18 cellular contexts compared by ENCODE assay signal in genomic region chr12:122327494-122328385, GRCh38.
A peak's percentile ranks its signal among the peaks of the same experiment; 100 is the strongest.
DNase-seq lines count a peak whose midpoint lies in the region; ATAC-seq lines count a peak whose summit lies in the region.
"Had no signal": no experiment of that assay in that cellular context is flagged by ENCODE, and none has a peak within 500 bp of the region (broad histone marks: within the 10 kb centered on the region; RNA-seq: fewer than 3 reads in every experiment).

No MANE protein-coding gene starts in this region.

- CTCF ChIA-PET in CD8-positive, alpha-beta memory T cell (lab: Charles Lee), result interaction anchor here (0.7 kb wide), 1 partner anchor 149 kb away, joined by 3 read pairs; no protein-coding TSS in a partner anchor

- DNase-seq in T-helper 2 cell treated with Interferon-gamma antibody and Interleukin-4, amounts not matched to agents 5 μg/mL and 100 μg/mL, for 36 hours (ENCODE audit: low spot score), result no peak
- no peak for DNase-seq in T-helper 2 cell
- no peak for DNase-seq in CD8-positive, alpha-beta memory T cell
- no peak for DNase-seq in activated T-helper 2 cell treated with anti-CD3 and anti-CD28 coated beads, Interferon-gamma antibody, Interleukin-2, Interleukin-4, amounts not matched to agents 10 μg/mL and 5 μg/mL and 100 μg/mL, durations not matched to agents 14 hours and 24 hours and 36 hours (ENCODE audit: low spot score)
- no peak for DNase-seq in memory B cell (ENCODE audit: low spot score in 2 of 2)
- no peak for DNase-seq in NCI-H2029 treated with DMSO at 0.1 percent for 48 hours (lab: John Stamatoyannopoulos, UW)
- no peak for DNase-seq in SIG-M5 (lab: John Stamatoyannopoulos, UW)
- DNase-seq in MG63, result no peak
- DNase-seq: anterior cingulate cortex; NCI-H1092; NCI-H2107; NCI-H526; Peyer's patch; stimulated activated naive CD4-positive, alpha-beta T cell; WERI-Rb-1 had no signal

- H3K27me3 Mint-ChIP-seq in T-helper 2 cell treated with Interferon-gamma antibody and Interleukin-4, amounts not matched to agents 5 μg/mL and 100 μg/mL, for 36 hours (ENCODE audit: low read depth), result no peaks in the 10 kb centered on the region
- no peaks in the 10 kb centered on the region for H3K27me3 Mint-ChIP-seq in CD8-positive, alpha-beta memory T cell
- H3K27me3 Mint-ChIP-seq in activated T-helper 2 cell treated with anti-CD3 and anti-CD28 coated beads, Interferon-gamma antibody, Interleukin-2, Interleukin-4, amounts not matched to agents 10 μg/mL and 5 μg/mL and 100 μg/mL, durations not matched to agents 14 hours and 24 hours and 36 hours (ENCODE audit: low read depth), result no peaks in the 10 kb centered on the region
- H3K27me3 Mint-ChIP-seq in memory B cell, result no peaks in the 10 kb centered on the region

- H3K4me1 Mint-ChIP-seq in T-helper 2 cell treated with Interferon-gamma antibody and Interleukin-4, amounts not matched to agents 5 μg/mL and 100 μg/mL, for 36 hours (ENCODE audit: low read depth), result peaks cover 18% of the 10 kb centered on the region
- H3K4me1 Mint-ChIP-seq in CD8-positive, alpha-beta memory T cell, result peaks cover 10 to 12% (median 12%) of the 10 kb centered on the region in 3 donors
- peaks cover 17% of the 10 kb centered on the region for H3K4me1 Mint-ChIP-seq in activated T-helper 2 cell treated with anti-CD3 and anti-CD28 coated beads, Interferon-gamma antibody, Interleukin-2, Interleukin-4, amounts not matched to agents 10 μg/mL and 5 μg/mL and 100 μg/mL, durations not matched to agents 14 hours and 24 hours and 36 hours (ENCODE audit: low read depth)
- H3K4me1 Mint-ChIP-seq in memory B cell, result peaks cover 2% of the 10 kb centered on the region
- H3K4me1 Mint-ChIP-seq: nephron had no signal

- H3K27ac Mint-ChIP-seq in T-helper 2 cell treated with Interferon-gamma antibody and Interleukin-4, amounts not matched to agents 5 μg/mL and 100 μg/mL, for 36 hours, result peak overlapping the region; percentile 79
- peak overlapping the region in 6 of 8 donors; percentile 51 to 85 (median 60) for H3K27ac Mint-ChIP-seq in CD8-positive, alpha-beta memory T cell
- peak overlapping the region; percentile 66 for H3K27ac Mint-ChIP-seq in activated T-helper 2 cell treated with anti-CD3 and anti-CD28 coated beads, Interferon-gamma antibody, Interleukin-2, Interleukin-4, amounts not matched to agents 10 μg/mL and 5 μg/mL and 100 μg/mL, durations not matched to agents 14 hours and 24 hours and 36 hours
- peak overlapping the region; percentile 29 for H3K27ac Mint-ChIP-seq in memory B cell
- H3K27ac Mint-ChIP-seq: nephron had no signal

- POLR2A ChIA-PET in CD8-positive, alpha-beta memory T cell (lab: Charles Lee), result no interaction called here

- H3K4me3 ChIP-seq in CD8-positive, alpha-beta memory T cell (ENCODE audit: low read length), result no peak overlapping the region
- no peak overlapping the region for H3K4me3 ChIP-seq in MG63
- H3K4me3 ChIP-seq: coronary artery, lung, Peyer's patch had no signal

- H3K4me3 Mint-ChIP-seq in T-helper 2 cell treated with Interferon-gamma antibody and Interleukin-4, amounts not matched to agents 5 μg/mL and 100 μg/mL, for 36 hours, result no peak overlapping the region
- no peak overlapping the region for H3K4me3 Mint-ChIP-seq in CD8-positive, alpha-beta memory T cell
- H3K4me3 Mint-ChIP-seq in activated T-helper 2 cell treated with anti-CD3 and anti-CD28 coated beads, Interferon-gamma antibody, Interleukin-2, Interleukin-4, amounts not matched to agents 10 μg/mL and 5 μg/mL and 100 μg/mL, durations not matched to agents 14 hours and 24 hours and 36 hours (ENCODE audit: low read depth), result no peak overlapping the region
- no peak overlapping the region for H3K4me3 Mint-ChIP-seq in memory B cell
- H3K4me3 Mint-ChIP-seq: nephron had no signal

- H3K36me3 ChIP-seq in CD8-positive, alpha-beta memory T cell (ENCODE audit: insufficient read depth, low read length), result peaks cover 4% of the 10 kb centered on the region
- H3K36me3 ChIP-seq in MG63, result peaks cover 67% of the 10 kb centered on the region

- no peak for ATAC-seq in memory B cell (ENCODE audit: low read depth)

- peaks cover 28% of the 10 kb centered on the region for H3K36me3 Mint-ChIP-seq in T-helper 2 cell treated with Interferon-gamma antibody and Interleukin-4, amounts not matched to agents 5 μg/mL and 100 μg/mL, for 36 hours (ENCODE audit: low read depth)
- H3K36me3 Mint-ChIP-seq in CD8-positive, alpha-beta memory T cell, result peaks cover 4 to 57% (median 20%) of the 10 kb centered on the region in 3 donors
- peaks cover 34% of the 10 kb centered on the region for H3K36me3 Mint-ChIP-seq in activated T-helper 2 cell treated with anti-CD3 and anti-CD28 coated beads, Interferon-gamma antibody, Interleukin-2, Interleukin-4, amounts not matched to agents 10 μg/mL and 5 μg/mL and 100 μg/mL, durations not matched to agents 14 hours and 24 hours and 36 hours (ENCODE audit: low read depth)
- peaks cover 20% of the 10 kb centered on the region for H3K36me3 Mint-ChIP-seq in memory B cell

- no peaks in the 10 kb centered on the region for H3K9me3 Mint-ChIP-seq in T-helper 2 cell treated with Interferon-gamma antibody and Interleukin-4, amounts not matched to agents 5 μg/mL and 100 μg/mL, for 36 hours
- H3K9me3 Mint-ChIP-seq in CD8-positive, alpha-beta memory T cell, result no peaks in the 10 kb centered on the region
- no peaks in the 10 kb centered on the region for H3K9me3 Mint-ChIP-seq in activated T-helper 2 cell treated with anti-CD3 and anti-CD28 coated beads, Interferon-gamma antibody, Interleukin-2, Interleukin-4, amounts not matched to agents 10 μg/mL and 5 μg/mL and 100 μg/mL, durations not matched to agents 14 hours and 24 hours and 36 hours
- no peaks in the 10 kb centered on the region for H3K9me3 Mint-ChIP-seq in memory B cell
- H3K9me3 Mint-ChIP-seq: nephron had no signal

- intact Hi-C loops in activated T-helper 2 cell treated with anti-CD3 and anti-CD28 coated beads, Interferon-gamma antibody, Interleukin-2, Interleukin-4, amounts not matched to agents 10 μg/mL and 5 μg/mL and 100 μg/mL, durations not matched to agents 14 hours and 24 hours and 36 hours (cut with micrococcal nuclease), result no loop called here

- no peaks in the 10 kb centered on the region for H3K27me3 ChIP-seq in CD8-positive, alpha-beta memory T cell (ENCODE audit: insufficient read depth, low read length, poor library complexity, severe bottlenecking)
- no peaks in the 10 kb centered on the region for H3K27me3 ChIP-seq in MG63
- H3K27me3 ChIP-seq: Peyer's patch had no signal

- H3K27ac ChIP-seq in CD8-positive, alpha-beta memory T cell (ENCODE audit: low read depth, low read length), result no peak overlapping the region
- H3K27ac ChIP-seq: coronary artery, WERI-Rb-1 had no signal

- H3K4me1 ChIP-seq in CD8-positive, alpha-beta memory T cell (ENCODE audit: insufficient read depth, low read length), result peaks cover 18% of the 10 kb centered on the region
- H3K4me1 ChIP-seq: Peyer's patch had no signal

- H3K9me3 ChIP-seq in CD8-positive, alpha-beta memory T cell (ENCODE audit: low read length), result no peaks in the 10 kb centered on the region
- H3K9me3 ChIP-seq in MG63, result no peaks in the 10 kb centered on the region
- H3K9me3 ChIP-seq: Peyer's patch had no signal

Comparison
In these comparisons a context has a peak if more than half of its experiments do, and no peak if none do; other contexts are left out.
1. H3K27ac Mint-ChIP-seq: peak in every context shown above with its lines; median percentile 79 in T-helper 2 cell treated with Interferon-gamma antibody and Interleukin-4, amounts not matched to agents 5 μg/mL and 100 μg/mL, for 36 hours; 66 in activated T-helper 2 cell treated with anti-CD3 and anti-CD28 coated beads, Interferon-gamma antibody, Interleukin-2, Interleukin-4, amounts not matched to agents 10 μg/mL and 5 μg/mL and 100 μg/mL, durations not matched to agents 14 hours and 24 hours and 36 hours; 60 in CD8-positive, alpha-beta memory T cell; 29 in memory B cell.